9 cellular contexts compared by ENCODE assay signal in the genomic region with DNA sequence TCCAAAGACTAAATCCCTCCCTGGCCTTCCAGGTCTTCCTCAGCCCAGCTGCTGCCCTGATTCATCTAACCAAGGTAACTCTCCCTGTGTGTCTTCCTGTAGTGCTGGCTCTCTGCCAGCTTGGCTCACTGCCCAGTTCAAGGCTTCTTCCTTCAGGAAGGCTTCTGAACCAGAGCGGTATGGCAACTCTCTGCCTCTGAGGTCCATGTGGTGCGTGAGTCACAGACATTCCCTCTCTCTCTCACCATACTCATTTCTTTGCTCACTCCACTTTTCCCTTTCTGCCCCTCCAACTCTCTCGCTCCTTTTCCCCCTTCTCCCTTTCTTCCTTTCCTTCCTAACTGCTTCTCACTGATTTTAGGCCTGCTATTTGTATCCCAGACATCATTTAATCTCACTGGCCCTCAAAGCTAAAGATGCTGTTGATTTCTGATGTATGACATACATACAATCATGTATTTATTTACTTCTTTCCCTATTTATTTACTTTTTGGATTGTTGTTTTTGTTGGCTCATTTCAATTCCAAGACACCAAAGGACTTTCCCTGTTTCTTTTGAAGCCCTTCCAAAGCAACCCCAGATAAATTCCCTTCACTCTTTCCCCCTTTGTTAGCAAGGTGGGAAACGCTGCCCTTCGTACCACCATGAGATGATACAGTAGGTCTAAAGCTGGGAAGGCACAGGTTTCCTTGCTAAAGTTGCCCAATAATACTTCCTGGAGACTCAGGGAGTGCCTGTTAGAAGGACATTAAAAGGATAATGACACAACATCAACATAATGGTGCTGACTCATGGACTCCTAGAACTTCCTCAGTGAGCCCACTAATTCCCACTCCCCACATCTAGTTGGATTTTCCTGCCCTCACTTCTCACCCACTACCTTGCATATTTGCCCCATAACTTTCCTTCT. TPM values are rescaled to one million over a fixed set of nuclear protein-coding genes. Genes with fewer than 3 reads are reported as not detected.
DNase-seq lines count a peak whose midpoint lies in the region; ATAC-seq and TF ChIP-seq lines count a peak whose summit lies in the region.
"Had no signal": no experiment of that assay in that cellular context is flagged by ENCODE, and none has a peak within 500 bp of the region (broad histone marks: within the 10 kb centered on the region; RNA-seq: fewer than 3 reads in every experiment).

No MANE protein-coding gene starts in this region.

- H3K4me2 ChIP-seq in PC-9 = peak overlapping the region; percentile 70

- POLR2A ChIA-PET in CD4-positive, alpha-beta memory T cell (lab: Charles Lee; ENCODE audit: partially characterized antibody) = no interaction called here
- POLR2A ChIA-PET in PC-9 (lab: Charles Lee; ENCODE audit: unreplicated experiment) = interaction anchor here (0.6 to 1.2 kb wide), 2 partner anchors 28 to 43 kb away, joined by 3 to 4 read pairs; partner anchors contain the start of gene TAGLN2

- peaks cover 43% of the 10 kb centered on the region for H3F3A ChIP-seq in PC-9 (ENCODE audit: insufficient read depth, low read depth)

- H3K9me2 ChIP-seq in PC-9 (ENCODE audit: insufficient read depth) = no peaks in the 10 kb centered on the region

- H3K27me3 ChIP-seq in CD4-positive, alpha-beta memory T cell (ENCODE audit: insufficient read depth, low read length) = no peaks in the 10 kb centered on the region
- H3K27me3 ChIP-seq in PC-9 (ENCODE audit: insufficient read depth, low read depth) = no peaks in the 10 kb centered on the region

- no peak for TF ChIP-seq CTCF in PC-9 (conservative IDR thresholded peaks at IDR 0.05)

- H3K27ac ChIP-seq in CD4-positive, alpha-beta memory T cell (ENCODE audit: low read depth, low read length) = no peak overlapping the region
- peak overlapping the region; percentile 98 for H3K27ac ChIP-seq in PC-9

- no peaks in the 10 kb centered on the region for H3K27me3 Mint-ChIP-seq in CD4-positive, alpha-beta memory T cell
- no peaks in the 10 kb centered on the region for H3K27me3 Mint-ChIP-seq in effector memory CD8-positive, alpha-beta T cell

- no peak; the same call in 1 of the 2 replicates for TF ChIP-seq RAD21 in Ishikawa (IDR thresholded peaks at IDR 0.05; ENCODE audit: low read depth)

- no peak overlapping the region for H3K27ac Mint-ChIP-seq in CD4-positive, alpha-beta memory T cell
- no peak overlapping the region for H3K27ac Mint-ChIP-seq in effector memory CD8-positive, alpha-beta T cell

- no peak for TF ChIP-seq EP300 in Ishikawa (IDR thresholded peaks at IDR 0.05; ENCODE audit: borderline replicate concordance)

- no peaks in the 10 kb centered on the region for H3K9me3 ChIP-seq in CD4-positive, alpha-beta memory T cell (ENCODE audit: control insufficient read depth in 1 of 2, low read length in 2 of 2)
- H3K9me3 ChIP-seq in PC-9 (ENCODE audit: insufficient read depth, low read depth) = no peaks in the 10 kb centered on the region

- H2AFZ ChIP-seq in PC-9 = no peak overlapping the region

- no peaks in the 10 kb centered on the region for H3K4me1 Mint-ChIP-seq in CD4-positive, alpha-beta memory T cell
- no peaks in the 10 kb centered on the region for H3K4me1 Mint-ChIP-seq in effector memory CD8-positive, alpha-beta T cell (ENCODE audit: low read depth in 2 of 2)

- H3K36me3 ChIP-seq in CD4-positive, alpha-beta memory T cell (ENCODE audit: insufficient read depth, low read length) = no peaks in the 10 kb centered on the region
- H3K36me3 ChIP-seq in PC-9 (ENCODE audit: low read depth) = no peaks in the 10 kb centered on the region; the same call in 1 of the 2 replicates

- DNase-seq in CD4-positive, alpha-beta memory T cell = peak; percentile 35 to 60 (median 38)
- DNase-seq in PC-9 = peak; percentile 97 to 98
- peak in 2 of 3 experiments; percentile 13 to 24 for DNase-seq in effector memory CD8-positive, alpha-beta T cell
- DNase-seq in non-pigmented ciliary epithelial cell (ENCODE audit: low read depth) = peak; percentile 96

- no peak for ATAC-seq in effector memory CD8-positive, alpha-beta T cell (replicated peaks)
- ATAC-seq in HG02938 (IDR thresholded peaks at IDR 0.05; ENCODE audit: unreplicated experiment) (no peak), HG02588 (IDR thresholded peaks at IDR 0.05; ENCODE audit: unreplicated experiment) (no peak), HG03342 (IDR thresholded peaks at IDR 0.05; ENCODE audit: unreplicated experiment) (no peak)

- TSS peak; percentile 91 for BruUV-seq in PC-9 (replicated peaks; lab: Mats Ljungman, UMichigan)

- CTCF ChIA-PET in CD4-positive, alpha-beta memory T cell (lab: Charles Lee; ENCODE audit: partially characterized antibody) = interaction anchor here (1.1 to 4.7 kb wide), 3 partner anchors 8 to 126 kb away, joined by 3 to 20 read pairs (median 6); no protein-coding TSS in a partner anchor
- CTCF ChIA-PET in PC-9 (lab: Charles Lee) = interaction anchor here (0.6 kb wide), 1 partner anchor 8 kb away, joined by 3 read pairs; no protein-coding TSS in a partner anchor

- no peak overlapping the region for H3K4me3 ChIP-seq in CD4-positive, alpha-beta memory T cell (ENCODE audit: low read length in 2 of 2)
- H3K4me3 ChIP-seq in PC-9 = peak overlapping the region; percentile 19; the same call in 1 of the 2 replicates

- H3K4me3 Mint-ChIP-seq in CD4-positive, alpha-beta memory T cell = no peak overlapping the region
- H3K4me3 Mint-ChIP-seq in effector memory CD8-positive, alpha-beta T cell = no peak overlapping the region

- H3K79me2 ChIP-seq in PC-9 (ENCODE audit: low read depth) = no peaks in the 10 kb centered on the region

- H3K36me3 Mint-ChIP-seq in CD4-positive, alpha-beta memory T cell = no peaks in the 10 kb centered on the region
- no peaks in the 10 kb centered on the region for H3K36me3 Mint-ChIP-seq in effector memory CD8-positive, alpha-beta T cell (ENCODE audit: insufficient read depth)

- H4K20me1 ChIP-seq in PC-9 (ENCODE audit: insufficient read depth) = no peaks in the 10 kb centered on the region

- H3K9me3 Mint-ChIP-seq in CD4-positive, alpha-beta memory T cell = no peaks in the 10 kb centered on the region
- H3K9me3 Mint-ChIP-seq in effector memory CD8-positive, alpha-beta T cell = no peaks in the 10 kb centered on the region

- intact Hi-C loops in CD4-positive, alpha-beta memory T cell (cut with micrococcal nuclease) = no loop called here
- intact Hi-C loops in PC-9 (cut with micrococcal nuclease; ENCODE audit: unreplicated experiment) = loop anchor here (1.0 to 2.0 kb wide), 2 partner anchors 15 to 27 kb away; no protein-coding TSS in a partner anchor

- peaks cover 16% of the 10 kb centered on the region for H3K4me1 ChIP-seq in CD4-positive, alpha-beta memory T cell (ENCODE audit: insufficient read depth, low read length)
- H3K4me1 ChIP-seq in PC-9 (replicated peaks; ENCODE audit: insufficient read depth) = peaks cover 57% of the 10 kb centered on the region

TF ChIP-seq in Ishikawa, 13 proteins besides CTCF, POLR2A, EP300 and RAD21:
- TF ChIP-seq TCF12 (IDR thresholded peaks at IDR 0.05; ENCODE audit: low read depth) (peak; percentile 63; the same call in 1 of the 2 replicates), TEAD4 (IDR thresholded peaks at IDR 0.05) (peak; percentile 42; the same call in 1 of the 2 replicates), EGR1 (IDR thresholded peaks at IDR 0.05) (no peak), REST (IDR thresholded peaks at IDR 0.05; ENCODE audit: low read depth) (no peak), NFIC (IDR thresholded peaks at IDR 0.05) (peak; percentile 98), CEBPB (IDR thresholded peaks at IDR 0.05) (no peak)
- TF ChIP-seq, protein P1, sequence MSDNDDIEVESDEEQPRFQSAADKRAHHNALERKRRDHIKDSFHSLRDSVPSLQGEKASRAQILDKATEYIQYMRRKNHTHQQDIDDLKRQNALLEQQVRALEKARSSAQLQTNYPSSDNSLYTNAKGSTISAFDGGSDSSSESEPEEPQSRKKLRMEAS (IDR thresholded peaks at IDR 0.05) = peak; percentile 71

RNA-seq across cellular contexts. Expression of gene CFAP45, which starts 17.8 kb away (rescaled TPM):
- under 1 TPM in 1 of 2 experiments, not detected in 1; 0.67 TPM for total RNA-seq in CD4-positive, alpha-beta memory T cell
- polyA plus RNA-seq in CD4-positive, alpha-beta memory T cell = under 1 TPM; 0.15 to 0.52 TPM
- 8.2 and 9.3 TPM in 2 replicates for total RNA-seq in PC-9 (2021)

RNA-seq across cellular contexts. Expression of gene VSIG8, which starts 19.7 kb away (rescaled TPM):
- total RNA-seq in CD4-positive, alpha-beta memory T cell = not detected
- polyA plus RNA-seq in CD4-positive, alpha-beta memory T cell = not detected
- not detected in 2 replicates for total RNA-seq in PC-9 (2021)
- total RNA-seq: subcutaneous adipose tissue had no signal

RNA-seq across cellular contexts. Expression of gene TAGLN2, which starts 43.1 kb away (rescaled TPM):
- total RNA-seq in CD4-positive, alpha-beta memory T cell = 100 to 1,000 TPM; 196 to 207 TPM
- 1,000 to 10,000 TPM; 1,014 to 1,289 TPM for polyA plus RNA-seq in CD4-positive, alpha-beta memory T cell
- total RNA-seq in PC-9 (2021) = 473 and 481 TPM in 2 replicates

RNA-seq across cellular contexts. Expression of gene SLAMF8, which starts 55.5 kb away (rescaled TPM):
- 1 to 10 TPM; 2.0 TPM for total RNA-seq in CD4-positive, alpha-beta memory T cell
- not detected for polyA plus RNA-seq in CD4-positive, alpha-beta memory T cell
- not detected in 2 replicates for total RNA-seq in PC-9 (2021)

Comparison
In these comparisons a context has a peak if more than half of its experiments do, and no peak if none do; other contexts are left out.
1. DNase-seq: peak in every context shown above with its lines; median percentile 98 in PC-9; 96 in non-pigmented ciliary epithelial cell; 38 in CD4-positive, alpha-beta memory T cell; 18 in effector memory CD8-positive, alpha-beta T cell.